8 cellular contexts compared by ENCODE assay signal in genomic region chrX:51461053-51462050, GRCh38. TPM values are rescaled to one million over a fixed set of nuclear protein-coding genes. Genes with fewer than 3 reads are reported as not detected.
DNase-seq lines count a peak whose midpoint lies in the region; ATAC-seq and TF ChIP-seq lines count a peak whose summit lies in the region.

No MANE protein-coding gene starts in this region.

- intact Hi-C loops in Calu3 (cut with micrococcal nuclease; ENCODE audit: unreplicated experiment) = loop anchor here (2.0 kb wide), 2 partner anchors 125 to 317 kb away; no protein-coding TSS in a partner anchor

- H3K9me3 Mint-ChIP-seq in Calu3 (ENCODE audit: low read depth, unreplicated experiment) (no peaks in the 10 kb centered on the region), endodermal cell (peaks cover 42% of the 10 kb centered on the region), neural crest cell (peaks cover 8% of the 10 kb centered on the region)

- no peak overlapping the region for H3K9ac ChIP-seq in endodermal cell (ENCODE audit: extremely low read depth, low read length, poor library complexity, severe bottlenecking)

- H3K27me3 ChIP-seq in endodermal cell (ENCODE audit: control insufficient read depth, insufficient read depth, low read length, poor library complexity, severe bottlenecking) = no peaks in the 10 kb centered on the region

- peak overlapping the region; percentile 35 for H3K4me3 ChIP-seq in endodermal cell (ENCODE audit: low read length)

- TF ChIP-seq CTCF in Calu3 (IDR thresholded peaks at IDR 0.05; ENCODE audit: unreplicated experiment) (peak; percentile 14), endodermal cell (conservative IDR thresholded peaks at IDR 0.05) (peak; percentile 90), neural crest cell (conservative IDR thresholded peaks at IDR 0.05) (peak; percentile 88)

- H3K27ac Mint-ChIP-seq in Calu3 (ENCODE audit: unreplicated experiment) (no peak overlapping the region), endodermal cell (no peak overlapping the region), neural crest cell (ENCODE audit: unreplicated experiment) (no peak overlapping the region)

- H3K4me3 Mint-ChIP-seq in Calu3 (ENCODE audit: low read depth, unreplicated experiment) (no peak overlapping the region), endodermal cell (no peak overlapping the region), neural crest cell (no peak overlapping the region)

- H3K36me3 Mint-ChIP-seq in Calu3 (ENCODE audit: insufficient read depth, unreplicated experiment) (no peaks in the 10 kb centered on the region), endodermal cell (ENCODE audit: low read depth) (peaks cover 13% of the 10 kb centered on the region), neural crest cell (ENCODE audit: low read depth) (no peaks in the 10 kb centered on the region)

- H3K27ac ChIP-seq in endodermal cell (ENCODE audit: low read depth, low read length) = no peak overlapping the region

- H3K4me1 ChIP-seq in endodermal cell (ENCODE audit: control insufficient read depth, insufficient read depth, low read length) = no peaks in the 10 kb centered on the region

- H3K36me3 ChIP-seq in endodermal cell (ENCODE audit: control insufficient read depth, insufficient read depth, low read length) = no peaks in the 10 kb centered on the region

- H3K9me3 ChIP-seq in endodermal cell (ENCODE audit: control insufficient read depth, low read length) = no peaks in the 10 kb centered on the region

- peak; percentile 66 for ATAC-seq in GM18861 (IDR thresholded peaks at IDR 0.05; ENCODE audit: unreplicated experiment)
- no peak for ATAC-seq in HG03045 (IDR thresholded peaks at IDR 0.05; ENCODE audit: unreplicated experiment)
- no peak for ATAC-seq in GM18870 (IDR thresholded peaks at IDR 0.05; ENCODE audit: unreplicated experiment)
- ATAC-seq in GM21515 (IDR thresholded peaks at IDR 0.05; ENCODE audit: unreplicated experiment) = no peak

- WGBS in endodermal cell (ENCODE audit: insufficient coverage in 1 of 2, insufficient read length in 1 of 2), 2 experiments = 58% methylated on average over 14 of the region's 15 CpGs; no CpG with 5 or more reads in 1 of the 2 experiments

- BruUV-seq in Calu3 (replicated peaks; lab: Mats Ljungman, UMichigan) = no TSS peak

- CTCF ChIA-PET in Calu3 (lab: Charles Lee) = interaction anchor here (0.5 to 1.0 kb wide), 3 partner anchors 9 to 1203 kb away, joined by 3 to 10 read pairs (median 5); no protein-coding TSS in a partner anchor

- no peaks in the 10 kb centered on the region for H3K4me1 Mint-ChIP-seq in Calu3 (ENCODE audit: low read depth, unreplicated experiment)
- peaks cover 12% of the 10 kb centered on the region for H3K4me1 Mint-ChIP-seq in endodermal cell
- peaks cover 3% of the 10 kb centered on the region for H3K4me1 Mint-ChIP-seq in neural crest cell

- peak; percentile 2 for DNase-seq in Calu3
- DNase-seq in NCI-H748 (lab: John Stamatoyannopoulos, UW; ENCODE audit: unreplicated experiment) = peak; percentile 58
- DNase-seq in endodermal cell = no peak
- DNase-seq in neural crest cell (ENCODE audit: low read depth, low spot score) = peak; percentile 20

- H3K27me3 Mint-ChIP-seq in Calu3 (ENCODE audit: unreplicated experiment) (peaks cover 14% of the 10 kb centered on the region), endodermal cell (ENCODE audit: insufficient read depth) (no peaks in the 10 kb centered on the region), neural crest cell (ENCODE audit: low read depth) (no peaks in the 10 kb centered on the region)

RNA-seq across cellular contexts. Expression of gene NUDT11, which starts 35.0 kb away (rescaled TPM):
- 1.3 and 1.4 TPM in 2 replicates for total RNA-seq in Calu3 (2022)
- total RNA-seq in endodermal cell = 10 to 100 TPM; 13.9 to 14.5 TPM
- polyA plus RNA-seq in endodermal cell (2013, experiment 1 of 2) = 45.3 TPM
- polyA plus RNA-seq in endodermal cell (2013, experiment 2 of 2) = 44.3 TPM
- 39.8 and 41.3 TPM in 2 replicates for total RNA-seq in neural crest cell

Comparison
In these comparisons a context has a peak if more than half of its experiments do, and no peak if none do; other contexts are left out.
1. CTCF ChIP-seq: peak in every context shown above with its lines; median percentile 90 in endodermal cell; 88 in neural crest cell; 14 in Calu3.